13 cellular contexts compared by ENCODE assay signal in the genomic region with DNA sequence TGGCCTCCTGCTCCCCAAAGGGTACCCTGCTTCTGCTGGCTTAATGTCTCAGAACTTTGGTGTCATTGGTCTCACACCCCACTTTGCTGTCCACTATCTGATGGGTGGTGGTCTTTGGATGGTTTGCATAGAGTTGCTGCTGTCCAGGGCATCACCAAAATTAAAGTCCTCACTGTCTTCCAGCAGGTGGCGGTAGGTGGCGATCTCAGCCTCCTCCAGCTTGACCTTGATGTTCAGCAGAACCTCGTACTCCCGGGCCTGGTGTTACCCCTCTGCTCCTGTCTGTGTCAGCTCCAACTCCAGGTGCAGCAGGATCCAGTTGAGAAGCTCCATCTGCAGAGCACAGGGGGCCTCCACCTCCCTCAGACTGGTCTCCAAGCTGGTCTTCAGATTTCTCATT.
DNase-seq lines count a peak whose midpoint lies in the region; ATAC-seq and TF ChIP-seq lines count a peak whose summit lies in the region.
"Had no signal": no experiment of that assay in that cellular context is flagged by ENCODE, and none has a peak within 500 bp of the region (broad histone marks: within the 10 kb centered on the region; RNA-seq: fewer than 3 reads in every experiment).

No MANE protein-coding gene starts in this region.

- H3K4me3 ChIP-seq in Jurkat, Clone E6-1 (ENCODE audit: low read length): no peak overlapping the region
- H3K4me3 ChIP-seq in CD4-positive, alpha-beta memory T cell (ENCODE audit: low read length in 2 of 2): no peak overlapping the region
- H3K4me3 ChIP-seq: esophagus muscularis mucosa had no signal

- intact Hi-C loops in CD4-positive, alpha-beta memory T cell (cut with micrococcal nuclease): no loop called here

- TF ChIP-seq CTCF in WTC11 (IDR thresholded peaks at IDR 0.05): 0 out of 2 replicates have a peak, but pooled peaks have one; percentile 24

- no peaks in the 10 kb centered on the region for H3K9me3 ChIP-seq in CD4-positive, alpha-beta memory T cell (ENCODE audit: control insufficient read depth in 1 of 2, low read length in 2 of 2)
- H3K9me3 ChIP-seq: esophagus muscularis mucosa had no signal

- H3K4me1 Mint-ChIP-seq in WTC11: peaks cover 6% of the 10 kb centered on the region; the same call in 1 of the 2 replicates
- no peaks in the 10 kb centered on the region for H3K4me1 Mint-ChIP-seq in CD4-positive, alpha-beta memory T cell
- H3K4me1 Mint-ChIP-seq: CD14-positive monocyte, nephron had no signal

- H3K9me3 Mint-ChIP-seq in WTC11: peaks cover 31% of the 10 kb centered on the region
- H3K9me3 Mint-ChIP-seq in CD4-positive, alpha-beta memory T cell: peaks cover 2 to 14% (median 9%) of the 10 kb centered on the region in 8 donors

- DNase-seq in stimulated activated CD4-positive, alpha-beta T cell treated with anti-CD3 and anti-CD28 coated beads, Interleukin-15, amount 100 ng/mL, for 24 hours: peak; percentile 9
- DNase-seq in stimulated activated CD4-positive, alpha-beta T cell treated with anti-CD3 and anti-CD28 coated beads, Interleukin-4, amount 100 ng/mL, for 4 hours: no peak
- DNase-seq in Jurkat, Clone E6-1 (ENCODE audit: low read depth, low spot score): peak; percentile 12
- DNase-seq in WTC11 (ENCODE audit: low spot score) (peak; percentile 65), nucleus accumbens (lab: John Stamatoyannopoulos, UW) (no peak)
- DNase-seq in CD4-positive, alpha-beta memory T cell: no peak
- no peak for DNase-seq in NK-92 treated with Interleukin-12 subunit alpha and Interleukin-12 subunit beta, amount 100 ng/mL, for 24 hours (lab: John Stamatoyannopoulos, UW)
- DNase-seq in stimulated activated CD4-positive, alpha-beta T cell treated with anti-CD3 and anti-CD28 coated beads, Interleukin-4, amount 100 ng/mL, for 24 hours: no peak
- DNase-seq: activated T-cell treated with anti-CD3 and anti-CD28 coated beads, Interleukin-2, amount 50 U/mL, for 72 hours; stimulated activated CD4-positive, alpha-beta T cell treated with anti-CD3 and anti-CD28 coated beads, Interleukin-12 subunit alpha, Interleukin-12 subunit beta, amount 100 ng/mL, for 4 hours had no signal

- no peaks in the 10 kb centered on the region for H3K27me3 Mint-ChIP-seq in WTC11 (ENCODE audit: low read depth)
- H3K27me3 Mint-ChIP-seq in CD4-positive, alpha-beta memory T cell: no peaks in the 10 kb centered on the region

- ATAC-seq in WTC11: peak; percentile 67
- ATAC-seq: activated T-cell treated with anti-CD3 and anti-CD28 coated beads, Interleukin-2, amount 50 U/mL, for 72 hours had no signal

- peaks cover 14% of the 10 kb centered on the region for H3K36me3 Mint-ChIP-seq in WTC11
- no peaks in the 10 kb centered on the region for H3K36me3 Mint-ChIP-seq in CD4-positive, alpha-beta memory T cell
- H3K36me3 Mint-ChIP-seq: CD14-positive monocyte had no signal

- H3K27ac ChIP-seq in CD4-positive, alpha-beta memory T cell (ENCODE audit: low read depth, low read length): no peak overlapping the region
- H3K27ac ChIP-seq: esophagus muscularis mucosa had no signal

- H3K4me3 Mint-ChIP-seq in WTC11: no peak overlapping the region
- no peak overlapping the region for H3K4me3 Mint-ChIP-seq in CD4-positive, alpha-beta memory T cell
- H3K4me3 Mint-ChIP-seq: activated T-cell treated with anti-CD3 and anti-CD28 coated beads, Interleukin-2, amount 50 U/mL, for 72 hours; CD14-positive monocyte; nephron had no signal

- no peaks in the 10 kb centered on the region for H3K27me3 ChIP-seq in CD4-positive, alpha-beta memory T cell (ENCODE audit: insufficient read depth, low read length)
- H3K27me3 ChIP-seq: esophagus muscularis mucosa had no signal

- POLR2A ChIA-PET in WTC11 (lab: Charles Lee): no interaction called here
- POLR2A ChIA-PET in CD4-positive, alpha-beta memory T cell (lab: Charles Lee; ENCODE audit: partially characterized antibody): no interaction called here

- no peak overlapping the region for H3K27ac Mint-ChIP-seq in WTC11
- H3K27ac Mint-ChIP-seq in CD4-positive, alpha-beta memory T cell: no peak overlapping the region
- H3K27ac Mint-ChIP-seq: activated T-cell treated with anti-CD3 and anti-CD28 coated beads, Interleukin-2, amount 50 U/mL, for 72 hours; CD14-positive monocyte; nephron had no signal

- CTCF ChIA-PET in WTC11 (lab: Charles Lee): interaction anchor here (0.7 to 1.8 kb wide), 2 partner anchors 15 to 48 kb away, joined by 3 to 6 read pairs; no protein-coding TSS in a partner anchor
- CTCF ChIA-PET in CD4-positive, alpha-beta memory T cell (lab: Charles Lee; ENCODE audit: partially characterized antibody): no interaction called here

- H3K36me3 ChIP-seq in CD4-positive, alpha-beta memory T cell (ENCODE audit: insufficient read depth, low read length): no peaks in the 10 kb centered on the region
- H3K36me3 ChIP-seq: esophagus muscularis mucosa had no signal

- no peaks in the 10 kb centered on the region for H3K4me1 ChIP-seq in CD4-positive, alpha-beta memory T cell (ENCODE audit: insufficient read depth, low read length)
- H3K4me1 ChIP-seq: esophagus muscularis mucosa had no signal

TF ChIP-seq in WTC11, 78 proteins besides CTCF, POLR2A, EP300 and RAD21 (continues in another document):
- TF ChIP-seq TEAD4 (CRISPR knock-in tag; IDR thresholded peaks at IDR 0.05) (no peak), ZNF219 (CRISPR knock-in tag; IDR thresholded peaks at IDR 0.05; ENCODE audit: borderline replicate concordance) (no peak), ELF4 (CRISPR knock-in tag; IDR thresholded peaks at IDR 0.05; ENCODE audit: low read depth) (no peak), ZBTB43 (CRISPR knock-in tag; IDR thresholded peaks at IDR 0.05) (no peak), E2F1 (CRISPR knock-in tag; IDR thresholded peaks at IDR 0.05) (no peak), CBFB (CRISPR knock-in tag; IDR thresholded peaks at IDR 0.05; ENCODE audit: low read depth) (no peak), IRF2 (CRISPR knock-in tag; IDR thresholded peaks at IDR 0.05; ENCODE audit: borderline replicate concordance, low read depth) (no peak), TCF7 (CRISPR knock-in tag; IDR thresholded peaks at IDR 0.05; ENCODE audit: low read depth) (no peak), PRDM15 (CRISPR knock-in tag; IDR thresholded peaks at IDR 0.05) (no peak), MXD4 (CRISPR knock-in tag; IDR thresholded peaks at IDR 0.05; ENCODE audit: borderline replicate concordance) (no peak), HMGA2 (CRISPR knock-in tag; IDR thresholded peaks at IDR 0.05) (no peak), PRRX2 (CRISPR knock-in tag; IDR thresholded peaks at IDR 0.05) (no peak), NFE2L1 (CRISPR knock-in tag; IDR thresholded peaks at IDR 0.05) (no peak)
- TF ChIP-seq, protein P1, sequence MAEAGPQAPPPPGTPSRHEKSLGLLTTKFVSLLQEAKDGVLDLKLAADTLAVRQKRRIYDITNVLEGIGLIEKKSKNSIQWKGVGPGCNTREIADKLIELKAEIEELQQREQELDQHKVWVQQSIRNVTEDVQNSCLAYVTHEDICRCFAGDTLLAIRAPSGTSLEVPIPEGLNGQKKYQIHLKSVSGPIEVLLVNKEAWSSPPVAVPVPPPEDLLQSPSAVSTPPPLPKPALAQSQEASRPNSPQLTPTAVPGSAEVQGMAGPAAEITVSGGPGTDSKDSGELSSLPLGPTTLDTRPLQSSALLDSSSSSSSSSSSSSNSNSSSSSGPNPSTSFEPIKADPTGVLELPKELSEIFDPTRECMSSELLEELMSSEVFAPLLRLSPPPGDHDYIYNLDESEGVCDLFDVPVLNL (CRISPR knock-in tag; IDR thresholded peaks at IDR 0.05; ENCODE audit: borderline replicate concordance, low read depth): no peak

Comparison
In these comparisons a context has a peak if more than half of its experiments do, and no peak if none do; other contexts are left out.
1. DNase-seq: peak in stimulated activated CD4-positive, alpha-beta T cell treated with anti-CD3 and anti-CD28 coated beads, Interleukin-15, amount 100 ng/mL, for 24 hours (single experiment), Jurkat, Clone E6-1 (single experiment) and WTC11 (single experiment); none in stimulated activated CD4-positive, alpha-beta T cell treated with anti-CD3 and anti-CD28 coated beads, Interleukin-4, amount 100 ng/mL, for 4 hours (0 of 2), CD4-positive, alpha-beta memory T cell (0 of 5), nucleus accumbens (0 of 56), NK-92 treated with Interleukin-12 subunit alpha and Interleukin-12 subunit beta, amount 100 ng/mL, for 24 hours (single experiment) and stimulated activated CD4-positive, alpha-beta T cell treated with anti-CD3 and anti-CD28 coated beads, Interleukin-4, amount 100 ng/mL, for 24 hours (single experiment).